Comparison of ENCODE assay signal across 9 cellular contexts in genomic region chr2:197708331-197708730, GRCh38. TPM values are rescaled to one million over a fixed set of nuclear protein-coding genes. Genes with fewer than 3 reads are reported as not detected.
DNase-seq lines count a peak whose midpoint lies in the region; ATAC-seq, FAIRE-seq and TF ChIP-seq lines count a peak whose summit lies in the region.
"Had no signal": no experiment of that assay in that cellular context is flagged by ENCODE, and none has a peak within 500 bp of the region (broad histone marks: within the 10 kb centered on the region; RNA-seq: fewer than 3 reads in every experiment).

No MANE protein-coding gene starts in this region.

- H3K4me1 ChIP-seq in PC-3 (ENCODE audit: insufficient read depth, low read length) (peaks cover 14% of the 10 kb centered on the region), endothelial cell of umbilical vein (ENCODE audit: control insufficient read depth, extremely low read depth, insufficient read depth, low read length) (peaks cover 22% of the 10 kb centered on the region), skeletal muscle satellite cell (ENCODE audit: control insufficient read depth, insufficient read depth, low read length) (peaks cover 23% of the 10 kb centered on the region), kidney (ENCODE audit: control insufficient read depth in 1 of 2, insufficient read depth in 1 of 2, low read depth in 1 of 2, low read length in 2 of 2) (peaks cover 7 to 16% of the 10 kb centered on the region in 2 donors)

- no peak for TF ChIP-seq POLR2A in endothelial cell of umbilical vein (IDR thresholded peaks at IDR 0.05; ENCODE audit: low read depth, low read length)

- TF ChIP-seq CTCF in PC-3 (conservative IDR thresholded peaks at IDR 0.05; ENCODE audit: low read depth, low read length) (no peak), endothelial cell of umbilical vein (IDR thresholded peaks at IDR 0.05; ENCODE audit: extremely low read depth in 1 of 2, insufficient read depth in 1 of 2, low read depth in 1 of 2, low read length in 2 of 2) (no peak), kidney (IDR thresholded peaks at IDR 0.05; ENCODE audit: borderline replicate concordance, extremely low read depth, insufficient read depth) (no peak)

- H3K4me1 Mint-ChIP-seq in activated CD4-positive, alpha-beta T cell treated with anti-CD3 and anti-CD28 coated beads, Interleukin-2, amount 10 ng/mL, durations not matched to agents 24 days and 14 days: peaks cover 35% of the 10 kb centered on the region

- DNase-seq in activated CD4-positive, alpha-beta T cell treated with anti-CD3 and anti-CD28 coated beads, Interleukin-2, amount 10 ng/mL, durations not matched to agents 24 days and 14 days: no peak
- no peak for DNase-seq in activated CD4-positive, alpha-beta T cell treated with anti-CD3 and anti-CD28 coated beads, Interleukin-2, amount 50 U/mL, for 4 hours
- DNase-seq in PC-3 (peak; percentile 69), endothelial cell of umbilical vein (ENCODE audit: low read depth, low spot score) (peak; percentile 16), kidney (no peak), cardiac septum (ENCODE audit: low spot score) (no peak)
- DNase-seq: activated naive CD4-positive, alpha-beta T cell treated with Interleukin-2 at 50 U/mL for 16 hours had no signal

- ATAC-seq in PC-3: no peak
- ATAC-seq in GM18868 (IDR thresholded peaks at IDR 0.05; ENCODE audit: unreplicated experiment): no peak

- peaks cover 1% of the 10 kb centered on the region for H3K27me3 Mint-ChIP-seq in activated CD4-positive, alpha-beta T cell treated with anti-CD3 and anti-CD28 coated beads, Interleukin-2, amount 10 ng/mL, durations not matched to agents 24 days and 14 days

- H3K9ac ChIP-seq in PC-3 (ENCODE audit: low read length) (peak overlapping the region; percentile 21; the same call in 1 of the 2 replicates), endothelial cell of umbilical vein (replicated peaks; ENCODE audit: extremely low read depth, insufficient read depth, low read length) (no peak overlapping the region), skeletal muscle satellite cell (ENCODE audit: low read depth, low read length) (peak overlapping the region; percentile 83), kidney (ENCODE audit: low read length in 2 of 2) (no peak overlapping the region)

- H3K9me2 ChIP-seq in PC-3 (replicated peaks; ENCODE audit: low read length): no peaks in the 10 kb centered on the region

- H3K4me3 Mint-ChIP-seq in activated CD4-positive, alpha-beta T cell treated with anti-CD3 and anti-CD28 coated beads, Interleukin-2, amount 10 ng/mL, durations not matched to agents 24 days and 14 days: peak overlapping the region; percentile 38

- CTCF ChIA-PET in PC-3 (lab: Charles Lee) (no interaction called here), endothelial cell of umbilical vein (lab: Charles Lee) (interaction anchor here (0.6 to 2.7 kb wide), 3 partner anchors 70 to 588 kb away, joined by 3 to 18 read pairs (median 4); no protein-coding TSS in a partner anchor)

- no peak overlapping the region for H2AFZ ChIP-seq in PC-3 (ENCODE audit: low read length)
- no peak overlapping the region for H2AFZ ChIP-seq in endothelial cell of umbilical vein (ENCODE audit: low read depth, low read length)

- intact Hi-C loops in activated CD4-positive, alpha-beta T cell treated with anti-CD3 and anti-CD28 coated beads, Interleukin-2, amount 10 ng/mL, durations not matched to agents 24 days and 14 days (cut with micrococcal nuclease): loop anchor here (5.0 to 10.0 kb wide), 4 partner anchors 296 to 586 kb away; no protein-coding TSS in a partner anchor
- intact Hi-C loops in PC-3 (cut with micrococcal nuclease): loop anchor here (5.0 to 10.0 kb wide), 4 partner anchors 96 to 551 kb away; partner anchors contain the start of genes MOB4 and SF3B1
- intact Hi-C loops in endothelial cell of umbilical vein (cut with micrococcal nuclease): loop anchor here (5.0 kb wide), 1 partner anchor 419 kb away; no protein-coding TSS in a partner anchor
- intact Hi-C loops in kidney (cut with DNase I): no loop called here
- intact Hi-C loops in cardiac septum (cut with DNase I): loop anchor here (5.0 kb wide), 4 partner anchors 69 to 271 kb away; partner anchors contain the start of genes HSPD1 and SF3B1

- BruUV-seq in PC-3 (replicated peaks; lab: Mats Ljungman, UMichigan) (no TSS peak), endothelial cell of umbilical vein (replicated peaks; lab: Mats Ljungman, UMichigan) (no TSS peak)

- peak overlapping the region; percentile 99 for H3K4me2 ChIP-seq in PC-3 (ENCODE audit: low read length)
- H3K4me2 ChIP-seq in endothelial cell of umbilical vein (ENCODE audit: insufficient read depth, low read length): peak overlapping the region; percentile 63
- H3K4me2 ChIP-seq in skeletal muscle satellite cell (ENCODE audit: low read length): peak overlapping the region; percentile 99

- H3F3A ChIP-seq in PC-3 (ENCODE audit: low read length, unreplicated experiment): no peaks in the 10 kb centered on the region

- H3K36me3 Mint-ChIP-seq in activated CD4-positive, alpha-beta T cell treated with anti-CD3 and anti-CD28 coated beads, Interleukin-2, amount 10 ng/mL, durations not matched to agents 24 days and 14 days (ENCODE audit: low read depth): peaks cover 40% of the 10 kb centered on the region

- FAIRE-seq in endothelial cell of umbilical vein (lab: Jason Lieb, UNC) (no peak), kidney (lab: Jason Lieb, UNC) (no peak)

- no peak overlapping the region for H3K27ac Mint-ChIP-seq in activated CD4-positive, alpha-beta T cell treated with anti-CD3 and anti-CD28 coated beads, Interleukin-2, amount 10 ng/mL, durations not matched to agents 24 days and 14 days

- no peaks in the 10 kb centered on the region for H3K9me1 ChIP-seq in endothelial cell of umbilical vein (replicated peaks; ENCODE audit: control insufficient read depth, extremely low read depth, insufficient read depth, low read length)

- H4K20me1 ChIP-seq in PC-3 (ENCODE audit: low read length) (peaks cover 42% of the 10 kb centered on the region), endothelial cell of umbilical vein (replicated peaks; ENCODE audit: control insufficient read depth, extremely low read depth, insufficient read depth, low read length) (no peaks in the 10 kb centered on the region)

- H3K4me3 ChIP-seq in PC-3 (ENCODE audit: low read length) (peak overlapping the region; percentile 91), endothelial cell of umbilical vein (replicated peaks in 1 of 3; ENCODE audit: insufficient read depth in 1 of 3, low read depth in 1 of 3, low read length in 3 of 3) (peak overlapping the region in 1 of 3 experiments; percentile 47), skeletal muscle satellite cell (ENCODE audit: low read length) (peak overlapping the region; percentile 19), kidney (ENCODE audit: low read length in 2 of 2) (no peak overlapping the region)

- H3K27ac ChIP-seq in PC-3 (ENCODE audit: low read length): no peak overlapping the region
- no peak overlapping the region for H3K27ac ChIP-seq in endothelial cell of umbilical vein (ENCODE audit: insufficient read depth, low read depth, low read length)
- no peak overlapping the region for H3K27ac ChIP-seq in kidney (ENCODE audit: low read depth in 2 of 2, low read length in 2 of 2)

- dilution Hi-C loops in endothelial cell of umbilical vein (cut with MboI; ENCODE audit: extremely low pct_ligation_motif_present, low sequenced_read_pairs): no loop called here

- H3K9me3 ChIP-seq in PC-3 (ENCODE audit: low read length) (no peaks in the 10 kb centered on the region), endothelial cell of umbilical vein (replicated peaks; ENCODE audit: control insufficient read depth, insufficient read depth, low read length) (no peaks in the 10 kb centered on the region), skeletal muscle satellite cell (replicated peaks; ENCODE audit: low read length) (no peaks in the 10 kb centered on the region), kidney (ENCODE audit: control insufficient read depth in 1 of 2, low read length in 2 of 2) (no peaks in the 10 kb centered on the region)

- peaks cover 77% of the 10 kb centered on the region for H3K79me2 ChIP-seq in PC-3 (ENCODE audit: low read length)
- peaks cover 44% of the 10 kb centered on the region for H3K79me2 ChIP-seq in endothelial cell of umbilical vein (ENCODE audit: control insufficient read depth, insufficient read depth, low read length)

- H3K27me3 ChIP-seq in PC-3 (ENCODE audit: low read length) (no peaks in the 10 kb centered on the region), endothelial cell of umbilical vein (ENCODE audit: control insufficient read depth in 2 of 2, insufficient read depth in 2 of 2, low read length in 2 of 2) (no peaks in the 10 kb centered on the region), skeletal muscle satellite cell (ENCODE audit: control insufficient read depth, insufficient read depth, low read length) (no peaks in the 10 kb centered on the region)

- no peaks in the 10 kb centered on the region for H3K9me3 Mint-ChIP-seq in activated CD4-positive, alpha-beta T cell treated with anti-CD3 and anti-CD28 coated beads, Interleukin-2, amount 10 ng/mL, durations not matched to agents 24 days and 14 days

- POLR2A ChIA-PET in PC-3 (lab: Charles Lee; ENCODE audit: unreplicated experiment) (no interaction called here), endothelial cell of umbilical vein (lab: Charles Lee) (no interaction called here)

- H3K36me3 ChIP-seq in PC-3 (ENCODE audit: low read depth, low read length) (peaks cover 13% of the 10 kb centered on the region), endothelial cell of umbilical vein (ENCODE audit: control insufficient read depth in 2 of 2, extremely low read depth in 1 of 2, insufficient read depth in 2 of 2, low read length in 2 of 2) (no peaks in the 10 kb centered on the region), skeletal muscle satellite cell (ENCODE audit: insufficient read depth, low read length) (peaks cover 5% of the 10 kb centered on the region), kidney (ENCODE audit: control insufficient read depth in 1 of 2, insufficient read depth in 2 of 2, low read length in 2 of 2) (peaks cover 0 to 2% of the 10 kb centered on the region in 2 donors)

RNA-seq across cellular contexts. Expression of gene MARS2, which starts 3.2 kb away (rescaled TPM):
- 23.1 and 23.2 TPM in 2 replicates for total RNA-seq in activated CD4-positive, alpha-beta T cell treated with anti-CD3 and anti-CD28 coated beads, Interleukin-2, amount 10 ng/mL, durations not matched to agents 24 days and 14 days
- 7.8 and 8.3 TPM in 2 replicates for total RNA-seq in PC-3 (2014; rRNA removed)
- total RNA-seq in endothelial cell of umbilical vein: 5.1 and 5.3 TPM in 2 replicates
- polyA plus RNA-seq in endothelial cell of umbilical vein: 2.3 and 2.4 TPM in 2 replicates
- polyA plus RNA-seq in endothelial cell of umbilical vein (2011; cell fraction: cytosol; rRNA removed): 1.8 and 1.9 TPM in 2 replicates
- polyA plus RNA-seq in endothelial cell of umbilical vein (2011; cell fraction: nucleus; rRNA removed): 2.0 and 2.1 TPM in 2 replicates
- 3.9 and 4.7 TPM in 2 replicates for polyA plus RNA-seq in endothelial cell of umbilical vein (2012)
- 5.5 and 8.1 TPM in 2 replicates for polyA minus RNA-seq in endothelial cell of umbilical vein
- 8.4 TPM for polyA minus RNA-seq in endothelial cell of umbilical vein (2011; cell fraction: cytosol; rRNA and poly(A)+ RNA removed)
- 3.8 and 4.6 TPM in 2 replicates for polyA minus RNA-seq in endothelial cell of umbilical vein (2011; cell fraction: nucleus; rRNA and poly(A)+ RNA removed)
- total RNA-seq in skeletal muscle satellite cell (2012; rRNA removed): 8.9 and 10.3 TPM in 2 replicates
- 6.3 TPM for total RNA-seq in kidney
- polyA plus RNA-seq in kidney (ENCODE audit: insufficient read depth, low read depth, low replicate concordance): 3.2 TPM
- 6.7 TPM for total RNA-seq in cardiac septum

RNA-seq across cellular contexts. Expression of gene RFTN2, which starts 32.9 kb away (rescaled TPM):
- not detected in 2 replicates for total RNA-seq in activated CD4-positive, alpha-beta T cell treated with anti-CD3 and anti-CD28 coated beads, Interleukin-2, amount 10 ng/mL, durations not matched to agents 24 days and 14 days
- 0.07 TPM in 1 of 2 replicates, not detected in the other for total RNA-seq in PC-3 (2014; rRNA removed)
- 8.0 and 9.9 TPM in 2 replicates for total RNA-seq in endothelial cell of umbilical vein
- 5.0 and 6.1 TPM in 2 replicates for polyA plus RNA-seq in endothelial cell of umbilical vein
- 6.6 and 7.2 TPM in 2 replicates for polyA plus RNA-seq in endothelial cell of umbilical vein (2011; cell fraction: cytosol; rRNA removed)
- polyA plus RNA-seq in endothelial cell of umbilical vein (2011; cell fraction: nucleus; rRNA removed): 6.0 and 8.4 TPM in 2 replicates
- polyA plus RNA-seq in endothelial cell of umbilical vein (2012): 1.3 TPM in 2 replicates
- polyA minus RNA-seq in endothelial cell of umbilical vein: 12.5 and 13.3 TPM in 2 replicates
- not detected for polyA minus RNA-seq in endothelial cell of umbilical vein (2011; cell fraction: cytosol; rRNA and poly(A)+ RNA removed)
- polyA minus RNA-seq in endothelial cell of umbilical vein (2011; cell fraction: nucleus; rRNA and poly(A)+ RNA removed): 8.1 and 10.1 TPM in 2 replicates
- 0.87 and 2.0 TPM in 2 replicates for total RNA-seq in skeletal muscle satellite cell (2012; rRNA removed)
- total RNA-seq in kidney: 4.0 TPM
- 1.4 TPM for polyA plus RNA-seq in kidney (ENCODE audit: insufficient read depth, low read depth, low replicate concordance)
- 3.5 TPM for total RNA-seq in cardiac septum

Comparison
In these comparisons a context has a peak if more than half of its experiments do, and no peak if none do; other contexts are left out.
1. DNase-seq: peak in PC-3 (single experiment) and endothelial cell of umbilical vein (single experiment); none in activated CD4-positive, alpha-beta T cell treated with anti-CD3 and anti-CD28 coated beads, Interleukin-2, amount 10 ng/mL, durations not matched to agents 24 days and 14 days (single experiment), activated CD4-positive, alpha-beta T cell treated with anti-CD3 and anti-CD28 coated beads, Interleukin-2, amount 50 U/mL, for 4 hours (0 of 2), kidney (single experiment) and cardiac septum (single experiment).
2. H3K4me3 ChIP-seq: peak in PC-3 (single experiment) and skeletal muscle satellite cell (single experiment); none in kidney (0 of 2).
3. H3K9ac ChIP-seq: peak in PC-3 (single experiment) and skeletal muscle satellite cell (single experiment); none in endothelial cell of umbilical vein (single experiment) and kidney (0 of 2).
4. Peak in every context shown above with its lines, with median percentiles within 50 percentile points of each other: H3K4me2 ChIP-seq.